34 cellular contexts compared by ENCODE assay signal in genomic region chr1:78247079-78247478, GRCh38.
"Had no signal": no experiment of that assay in that cellular context is flagged by ENCODE, and none has a peak within 500 bp of the region (broad histone marks: within the 10 kb centered on the region; RNA-seq: fewer than 3 reads in every experiment).

No MANE protein-coding gene starts in this region.

- H3K4me2 ChIP-seq: KMS-11 had no signal

- DNase-seq: Karpas-422, Kasumi-1, MG63, MM.1S, MV-4-11, NCI-H1048, NCI-H1092, NCI-H1092 treated with DMSO at 0.1 percent for 48 hours, NCI-H1105, NCI-H1105 treated with DMSO at 0.1 percent for 48 hours, NCI-H1417, NCI-H1417 treated with DMSO at 0.1 percent for 48 hours, NCI-H1436, NCI-H1436 treated with DMSO at 0.1 percent for 48 hours, NCI-H146, NCI-H1694, NCI-H1694 treated with DMSO at 0.1 percent for 48 hours, NCI-H187, NCI-H187 treated with DMSO at 0.1 percent for 48 hours, NCI-H1930, NCI-H2029, NCI-H2029 treated with DMSO at 0.1 percent for 48 hours, NCI-H2081, NCI-H2081 treated with DMSO at 0.1 percent for 48 hours, NCI-H2107, NCI-H2171, NCI-H2171 treated with DMSO at 0.1 percent for 48 hours, NCI-H2227 treated with DMSO at 0.1 percent for 48 hours, NCI-H226, NCI-H345, NCI-H446, NCI-H446 treated with DMSO at 0.1 percent for 48 hours, NCI-H510A had no signal

- H3K9me3 ChIP-seq: MG63 had no signal

- H3K9ac ChIP-seq: KMS-11 had no signal

- H3K36me3 ChIP-seq: MG63 had no signal

- H3K27ac ChIP-seq: KMS-11 had no signal

- H3K4me3 ChIP-seq: MG63 had no signal

- H3K27me3 ChIP-seq: MG63 had no signal
